17 cellular contexts compared by ENCODE assay signal in genomic region chr13:100581030-100581429, GRCh38. TPM values are rescaled to one million over a fixed set of nuclear protein-coding genes. Genes with fewer than 3 reads are reported as not detected.
DNase-seq lines count a peak whose midpoint lies in the region; ATAC-seq, FAIRE-seq and TF ChIP-seq lines count a peak whose summit lies in the region.
"Had no signal": no experiment of that assay in that cellular context is flagged by ENCODE, and none has a peak within 500 bp of the region (broad histone marks: within the 10 kb centered on the region; RNA-seq: fewer than 3 reads in every experiment).

No MANE protein-coding gene starts in this region.

- no peak for DNase-seq in T-helper 2 cell treated with Interferon-gamma antibody and Interleukin-4, amounts not matched to agents 5 μg/mL and 100 μg/mL, for 36 hours (ENCODE audit: low spot score)
- DNase-seq in T-helper 2 cell (no peak), HepG2 (ENCODE audit: low spot score) (no peak), right lobe of liver (no peak), natural killer cell (no peak), testis (no peak)
- DNase-seq: 8988T; AML-193; Caco-2; CD8-positive, alpha-beta memory T cell; DND-41; GDM1 had no signal

- H4K20me1 ChIP-seq in HepG2 (ENCODE audit: insufficient read depth, low read length) = no peaks in the 10 kb centered on the region
- H4K20me1 ChIP-seq: BLaER1 had no signal

- no peak overlapping the region for H3K27ac Mint-ChIP-seq in T-helper 2 cell treated with Interferon-gamma antibody and Interleukin-4, amounts not matched to agents 5 μg/mL and 100 μg/mL, for 36 hours
- peak overlapping the region; percentile 17 to 56 for H3K27ac Mint-ChIP-seq in natural killer cell

- in situ Hi-C loops in HepG2 (cut with HindIII; ENCODE audit: extremely low pct_ligation_motif_present, low pct_unique_long_range_greater_than_20kb) = loop anchor here (25.0 kb wide), 1 partner anchor 531 kb away; no protein-coding TSS in a partner anchor

- peak overlapping the region; percentile 30 for H3K4me3 Mint-ChIP-seq in T-helper 2 cell treated with Interferon-gamma antibody and Interleukin-4, amounts not matched to agents 5 μg/mL and 100 μg/mL, for 36 hours
- H3K4me3 Mint-ChIP-seq in natural killer cell = peak overlapping the region; percentile 36
- H3K4me3 Mint-ChIP-seq: CD8-positive, alpha-beta memory T cell had no signal

- H3K36me3 ChIP-seq in HepG2 (replicated peaks in 1 of 2; ENCODE audit: control insufficient read depth in 1 of 2, insufficient read depth in 2 of 2, low read length in 2 of 2) = no peaks in the 10 kb centered on the region
- no peaks in the 10 kb centered on the region for H3K36me3 ChIP-seq in right lobe of liver
- H3K36me3 ChIP-seq in testis (ENCODE audit: low read depth, missing control alignments) = no peaks in the 10 kb centered on the region
- H3K36me3 ChIP-seq: BLaER1, HAP-1 had no signal

- BruUV-seq in HepG2 (replicated peaks; lab: Mats Ljungman, UMichigan) = no TSS peak

- ATAC-seq in HepG2 (no peak), right lobe of liver (no peak), natural killer cell (peak in 1 of 3 donors; percentile 45), GM19397 (IDR thresholded peaks at IDR 0.05; ENCODE audit: unreplicated experiment) (no peak)

- no peaks in the 10 kb centered on the region for H3K27me3 Mint-ChIP-seq in T-helper 2 cell treated with Interferon-gamma antibody and Interleukin-4, amounts not matched to agents 5 μg/mL and 100 μg/mL, for 36 hours (ENCODE audit: low read depth)
- H3K27me3 Mint-ChIP-seq in natural killer cell (ENCODE audit: low read depth in 2 of 2) = no peaks in the 10 kb centered on the region
- H3K27me3 Mint-ChIP-seq: CD8-positive, alpha-beta memory T cell had no signal

- FAIRE-seq in HepG2 (lab: Jason Lieb, UNC) = no peak
- FAIRE-seq: GM12892, H1 had no signal

- POLR2A ChIA-PET in HepG2 (lab: Yijun Ruan, JAX) = no interaction called here

- H3K27ac ChIP-seq in HepG2 (ENCODE audit: extremely low read length, insufficient read depth, low read length) = no peak overlapping the region
- no peak overlapping the region for H3K27ac ChIP-seq in right lobe of liver
- no peak overlapping the region for H3K27ac ChIP-seq in testis
- H3K27ac ChIP-seq: BLaER1 had no signal

- CTCF ChIA-PET in HepG2 (lab: Yijun Ruan, JAX; ENCODE audit: low intra/inter-chr PET ratio, low total read pairs) = no interaction called here

- TF ChIP-seq EP300 in HepG2 (IDR thresholded peaks at IDR 0.05; ENCODE audit: low read depth in 2 of 2, low read length in 2 of 2) (no peak), HepG2 (CRISPR knock-in tag; IDR thresholded peaks at IDR 0.05; ENCODE audit: borderline replicate concordance) (no peak)

- H3K9ac ChIP-seq in HepG2 (ENCODE audit: insufficient read depth, low read depth, low read length) = no peak overlapping the region
- H3K9ac ChIP-seq: BLaER1 had no signal

- no peak overlapping the region for H3K4me2 ChIP-seq in HepG2 (ENCODE audit: low read depth, low read length)
- H3K4me2 ChIP-seq: BLaER1 had no signal

- peaks cover 7% of the 10 kb centered on the region; the same call in 1 of the 2 replicates for H3K4me1 ChIP-seq in HepG2 (ENCODE audit: insufficient read depth, low read length)
- H3K4me1 ChIP-seq in right lobe of liver = no peaks in the 10 kb centered on the region
- H3K4me1 ChIP-seq in testis = no peaks in the 10 kb centered on the region
- H3K4me1 ChIP-seq: Caco-2, HAP-1 had no signal

- TF ChIP-seq CTCF in HepG2 (CRISPR knock-in tag; IDR thresholded peaks at IDR 0.05) = no peak
- no peak for TF ChIP-seq CTCF in right lobe of liver (IDR thresholded peaks at IDR 0.05)
- TF ChIP-seq CTCF in natural killer cell (IDR thresholded peaks at IDR 0.05) = no peak
- no peak for TF ChIP-seq CTCF in testis (IDR thresholded peaks at IDR 0.05)

- peaks cover 29% of the 10 kb centered on the region for H3K36me3 Mint-ChIP-seq in T-helper 2 cell treated with Interferon-gamma antibody and Interleukin-4, amounts not matched to agents 5 μg/mL and 100 μg/mL, for 36 hours (ENCODE audit: low read depth)
- peaks cover 7% of the 10 kb centered on the region for H3K36me3 Mint-ChIP-seq in natural killer cell

- no peaks in the 10 kb centered on the region for H3K27me3 ChIP-seq in HepG2 (ENCODE audit: control insufficient read depth in 1 of 2, insufficient read depth in 2 of 2, low read length in 2 of 2)
- no peaks in the 10 kb centered on the region for H3K27me3 ChIP-seq in right lobe of liver
- H3K27me3 ChIP-seq in testis = no peaks in the 10 kb centered on the region
- H3K27me3 ChIP-seq: BLaER1 had no signal

- no peak overlapping the region for H2AFZ ChIP-seq in HepG2 (ENCODE audit: low read length)

- no peaks in the 10 kb centered on the region for H3K79me2 ChIP-seq in HepG2 (ENCODE audit: insufficient read depth, low read length)

- H3K9me3 ChIP-seq in HepG2 (ENCODE audit: low read length) (no peaks in the 10 kb centered on the region), right lobe of liver (no peaks in the 10 kb centered on the region), testis (no peaks in the 10 kb centered on the region)
- H3K9me3 ChIP-seq: Caco-2, HAP-1 had no signal

- no peak for TF ChIP-seq RAD21 in HepG2 (CRISPR knock-in tag; IDR thresholded peaks at IDR 0.05)

- peaks cover 3% of the 10 kb centered on the region for H3K9me3 Mint-ChIP-seq in T-helper 2 cell treated with Interferon-gamma antibody and Interleukin-4, amounts not matched to agents 5 μg/mL and 100 μg/mL, for 36 hours
- no peaks in the 10 kb centered on the region for H3K9me3 Mint-ChIP-seq in natural killer cell
- H3K9me3 Mint-ChIP-seq: CD8-positive, alpha-beta memory T cell had no signal

- intact Hi-C loops in HepG2 (cut with micrococcal nuclease; ENCODE audit: unreplicated experiment) (no loop called here), right lobe of liver (cut with DNase I) (no loop called here), natural killer cell (cut with micrococcal nuclease) (no loop called here), testis (cut with DNase I; ENCODE audit: low total_unique reads) (no loop called here)

- no peak overlapping the region for H3K4me3 ChIP-seq in HepG2 (replicated peaks in 1 of 3; ENCODE audit: insufficient read depth in 1 of 3, low read depth in 2 of 3, low read length in 3 of 3)
- no peak overlapping the region for H3K4me3 ChIP-seq in right lobe of liver
- no peak overlapping the region for H3K4me3 ChIP-seq in testis
- H3K4me3 ChIP-seq: BLaER1, HAP-1 had no signal

- H3K4me1 Mint-ChIP-seq in T-helper 2 cell treated with Interferon-gamma antibody and Interleukin-4, amounts not matched to agents 5 μg/mL and 100 μg/mL, for 36 hours (ENCODE audit: low read depth) = peaks cover 37% of the 10 kb centered on the region
- peaks cover 14 to 30% of the 10 kb centered on the region in 2 donors for H3K4me1 Mint-ChIP-seq in natural killer cell

- 68% methylated on average over 4 of the region's 4 CpGs for WGBS in HepG2 (ENCODE audit: low lambda C conversion rate)
- 80% methylated on average over 4 of the region's 4 CpGs for WGBS in right lobe of liver (ENCODE audit: insufficient coverage, low coverage, low lambda C conversion rate, missing lambda C conversion rate)
- 93 to 97% methylated on average over 4 of the region's 4 CpGs for WGBS in testis, 2 donors

- TF ChIP-seq POLR2A in HepG2 (IDR thresholded peaks at IDR 0.05; ENCODE audit: insufficient read depth in 1 of 2, low read depth in 2 of 2, low read length in 2 of 2) (no peak), right lobe of liver (IDR thresholded peaks at IDR 0.05) (no peak), testis (IDR thresholded peaks at IDR 0.05) (no peak)

TF ChIP-seq in HepG2, 621 proteins besides CTCF, POLR2A, EP300 and RAD21:
- TF ChIP-seq ZNF605 (CRISPR knock-in tag; IDR thresholded peaks at IDR 0.05) (peak; percentile 92), TBX3 (IDR thresholded peaks at IDR 0.05; ENCODE audit: borderline replicate concordance) (no peak)

RNA-seq across cellular contexts. Expression of gene GGACT, which starts 7.6 kb away (rescaled TPM):
- total RNA-seq in HepG2 (2016; rRNA removed; fragmentation: Illumina TruSeq; extraction: Trizol) (1.6 and 1.9 TPM in 2 replicates), right lobe of liver (1 to 10 TPM; 4.7 to 9.0 (median 5.9) TPM), natural killer cell (10 to 100 TPM in 2 of 3 donors, 1 to 10 TPM in 1; 8.8 to 16.4 (median 15.1) TPM), testis (10 to 100 TPM; 18.9 to 30.0 TPM)
- total RNA-seq in HepG2 (2016; cell fraction: cytosol; rRNA removed; fragmentation: Illumina TruSeq; extraction: Trizol; ENCODE audit: low read depth) = 0.88 and 1.9 TPM in 2 replicates
- total RNA-seq in HepG2 (2016; cell fraction: insoluble cytoplasmic fraction; rRNA removed; fragmentation: Illumina TruSeq; extraction: Trizol) = 1.3 and 1.8 TPM in 2 replicates
- total RNA-seq in HepG2 (2016; cell fraction: membrane; rRNA removed; fragmentation: Illumina TruSeq; extraction: Trizol) = 2.3 and 2.4 TPM in 2 replicates
- 0.56 and 0.93 TPM in 2 replicates for total RNA-seq in HepG2 (2016; cell fraction: nucleus; rRNA removed; fragmentation: Illumina TruSeq; extraction: Trizol)
- polyA plus RNA-seq in HepG2 (2011; rRNA removed) (1.7 and 2.3 TPM in 2 replicates), testis (ENCODE audit: insufficient read depth, low read depth, low replicate concordance) (9.8 TPM)
- polyA plus RNA-seq in HepG2 (2011; cell fraction: cytosol; rRNA removed) = 1.2 and 1.3 TPM in 2 replicates
- polyA plus RNA-seq in HepG2 (2011; cell fraction: nucleus; rRNA removed) = 0.69 and 0.97 TPM in 2 replicates
- polyA plus RNA-seq in HepG2 (2012) = 2.7 and 6.4 TPM in 2 replicates
- 1.9 and 2.4 TPM in 2 replicates for polyA plus RNA-seq in HepG2 (2016; cell fraction: cytosol; fragmentation: Illumina TruSeq; extraction: Trizol; ENCODE audit: low read depth)
- 1.7 and 2.2 TPM in 2 replicates for polyA plus RNA-seq in HepG2 (2016; cell fraction: insoluble cytoplasmic fraction; fragmentation: Illumina TruSeq; extraction: Trizol; ENCODE audit: low read depth)
- polyA plus RNA-seq in HepG2 (2016; cell fraction: membrane; fragmentation: Illumina TruSeq; extraction: Trizol; ENCODE audit: low read depth) = 2.2 and 3.9 TPM in 2 replicates
- polyA plus RNA-seq in HepG2 (2016; cell fraction: nucleus; fragmentation: Illumina TruSeq; extraction: Trizol; ENCODE audit: insufficient read depth, low read depth) = 0.39 and 0.98 TPM in 2 replicates
- 0.33 and 0.34 TPM in 2 replicates for polyA minus RNA-seq in HepG2 (2011; rRNA and poly(A)+ RNA removed; ENCODE audit: low replicate concordance)
- polyA minus RNA-seq in HepG2 (2011; cell fraction: cytosol; rRNA and poly(A)+ RNA removed) = 0.18 and 0.40 TPM in 2 replicates
- 1.8 and 2.5 TPM in 2 replicates for polyA minus RNA-seq in HepG2 (2011; cell fraction: nucleus; rRNA and poly(A)+ RNA removed)
